In the genomic region with DNA sequence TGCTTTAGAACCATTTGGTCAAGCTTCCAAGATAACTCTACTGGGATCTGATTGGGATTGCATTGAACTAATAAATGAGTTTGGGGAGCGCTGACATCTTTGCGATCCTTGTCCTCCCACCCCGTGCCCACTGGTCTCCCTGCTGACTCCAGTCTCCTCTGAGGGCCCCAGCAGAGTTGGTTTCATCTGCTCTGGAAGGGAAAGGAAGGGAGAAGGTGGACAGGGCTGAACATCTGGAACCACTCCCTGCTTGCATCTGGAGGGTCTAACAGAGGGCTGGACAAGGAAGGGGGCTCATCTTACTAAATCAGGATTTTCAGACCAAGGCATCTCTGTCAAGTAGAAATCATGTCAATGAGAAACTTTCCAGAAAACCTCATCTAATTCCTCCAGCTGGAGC, we compare ENCODE assay signal across 9 cellular contexts. TPM values are rescaled to one million over a fixed set of nuclear protein-coding genes. Genes with fewer than 3 reads are reported as not detected.
"Had no signal": no experiment of that assay in that cellular context is flagged by ENCODE, and none has a peak within 500 bp of the region (broad histone marks: within the 10 kb centered on the region; RNA-seq: fewer than 3 reads in every experiment).

No MANE protein-coding gene starts in this region.

- H3K36me3 ChIP-seq: HAP-1 had no signal

- DNase-seq: GM23248, GOT3, H7, H9, HCEC 1CT, HFFc6 had no signal

- H3K27ac ChIP-seq: GM23248 had no signal

- ATAC-seq: GM23338, HCT116 had no signal

- H3K4me3 ChIP-seq: GM23248, GM23338, HAP-1 had no signal

RNA-seq across cellular contexts. Expression of a gene that starts 12.8 kb away (rescaled TPM):
- total RNA-seq: GM23248, HFFc6 had no signal
- polyA plus RNA-seq: GM23248 had no signal
